14 cellular contexts compared by ENCODE assay signal in the genomic region with DNA sequence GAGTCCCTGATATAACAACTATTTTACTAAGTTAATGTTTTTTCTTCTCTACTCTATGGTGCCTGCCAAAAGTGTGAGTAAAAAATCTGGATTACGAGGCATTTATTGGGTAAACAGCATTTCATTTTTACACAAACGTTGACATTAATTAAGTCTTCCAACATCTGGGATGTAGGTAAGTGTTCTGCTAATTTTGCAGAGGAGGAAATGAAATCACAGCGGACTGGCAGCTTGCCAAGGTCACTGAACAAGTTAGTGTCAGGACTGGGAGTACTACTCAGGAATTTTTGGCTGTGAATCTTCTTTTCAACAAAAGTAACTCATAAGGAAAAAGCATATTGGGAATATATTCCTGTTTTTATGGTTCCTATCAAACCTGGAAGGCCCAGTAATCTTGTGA.
DNase-seq lines count a peak whose midpoint lies in the region; ATAC-seq and TF ChIP-seq lines count a peak whose summit lies in the region.
"Had no signal": no experiment of that assay in that cellular context is flagged by ENCODE, and none has a peak within 500 bp of the region (broad histone marks: within the 10 kb centered on the region; RNA-seq: fewer than 3 reads in every experiment).

No MANE protein-coding gene starts in this region.

- ATAC-seq in heart right ventricle (peak in 7 of 8 donors; percentile 47 to 88 (median 80)), psoas muscle (no peak)
- ATAC-seq: activated CD8-positive, alpha-beta T cell treated with anti-CD3 and anti-CD28 coated beads, Interleukin-2, amount 10 ng/mL, durations not matched to agents 7 days and 5 days; HCT116; stimulated activated naive CD8-positive, alpha-beta T cell treated with anti-CD3 and anti-CD28 coated beads, Interleukin-15, amount 100 ng/mL, for 72 hours had no signal

- H3K27me3 ChIP-seq in heart right ventricle, result no peaks in the 10 kb centered on the region
- no peaks in the 10 kb centered on the region for H3K27me3 ChIP-seq in psoas muscle (ENCODE audit: insufficient read depth in 3 of 3, low read length in 2 of 3)
- H3K27me3 ChIP-seq: BLaER1 treated with 17β-estradiol and CSF1 and Interleukin-3, amounts not matched to agents 10 nM and 100 nM had no signal

- H3K9me3 ChIP-seq in SK-N-MC (ENCODE audit: low read depth, low read length) (no peaks in the 10 kb centered on the region), heart right ventricle (no peaks in the 10 kb centered on the region), psoas muscle (no peaks in the 10 kb centered on the region)
- H3K9me3 ChIP-seq: BLaER1 treated with 17β-estradiol and CSF1 and Interleukin-3, amounts not matched to agents 10 nM and 100 nM had no signal

- H3K9ac ChIP-seq in SK-N-MC (ENCODE audit: insufficient read length), result no peak overlapping the region
- H3K9ac ChIP-seq: BLaER1 treated with 17β-estradiol and CSF1 and Interleukin-3, amounts not matched to agents 10 nM and 100 nM had no signal

- TF ChIP-seq CTCF in heart right ventricle (IDR thresholded peaks at IDR 0.05) (no peak), psoas muscle (IDR thresholded peaks at IDR 0.05) (no peak)

- 34 to 45% methylated on average over 3 of the region's 3 CpGs for WGBS in heart right ventricle, 2 donors
- 21 to 35% (median 30%) methylated on average over 3 of the region's 3 CpGs for WGBS in psoas muscle, 3 donors

- DNase-seq in GM04504 (ENCODE audit: low read depth) (peak; percentile 2), SK-N-MC (ENCODE audit: low read depth, low spot score) (no peak), heart right ventricle (peak; percentile 67 to 77), psoas muscle (peak; percentile 64 to 72), occipital lobe (lab: John Stamatoyannopoulos, UW) (no peak), DMS53 treated with DMSO at 0.1 percent for 48 hours (lab: John Stamatoyannopoulos, UW; ENCODE audit: unreplicated experiment) (no peak), NCI-H2029 treated with DMSO at 0.1 percent for 48 hours (lab: John Stamatoyannopoulos, UW) (no peak), amniotic stem cell (lab: John Stamatoyannopoulos, UW) (no peak)
- DNase-seq: activated CD8-positive, alpha-beta T cell treated with anti-CD3 and anti-CD28 coated beads, Interleukin-2, amount 10 ng/mL, durations not matched to agents 7 days and 5 days; activated naive CD8-positive, alpha-beta T cell treated with anti-CD3 and anti-CD28 coated beads for 36 hours; stimulated activated CD4-positive, alpha-beta T cell treated with anti-CD3 and anti-CD28 coated beads, Interleukin-4, amount 100 ng/mL, for 1 hour; stimulated activated naive CD8-positive, alpha-beta T cell treated with anti-CD3 and anti-CD28 coated beads, Interleukin-15, amount 100 ng/mL, for 72 hours had no signal

- H3K4me3 ChIP-seq in SK-N-MC (no peak overlapping the region), heart right ventricle (no peak overlapping the region), psoas muscle (no peak overlapping the region)
- H3K4me3 ChIP-seq: BLaER1 treated with 17β-estradiol and CSF1 and Interleukin-3, amounts not matched to agents 10 nM and 100 nM had no signal

- peak overlapping the region; percentile 42; the same call in 1 of the 2 replicates for H3K27ac ChIP-seq in SK-N-MC
- no peak overlapping the region for H3K27ac ChIP-seq in heart right ventricle
- no peak overlapping the region for H3K27ac ChIP-seq in psoas muscle
- H3K27ac ChIP-seq: BLaER1 treated with 17β-estradiol and CSF1 and Interleukin-3, amounts not matched to agents 10 nM and 100 nM had no signal

- intact Hi-C loops in heart right ventricle (cut with DNase I) (loop anchor here in 2 of 10 donors (5.0 to 10.0 kb wide), 2 partner anchors 609 to 617 kb away; a partner anchor contains a TSS), psoas muscle (cut with DNase I) (no loop called here)

- H3K36me3 ChIP-seq in SK-N-MC (ENCODE audit: insufficient read depth, low read length), result no peaks in the 10 kb centered on the region
- no peaks in the 10 kb centered on the region for H3K36me3 ChIP-seq in heart right ventricle
- H3K36me3 ChIP-seq in psoas muscle (ENCODE audit: insufficient read depth in 1 of 2, low read depth in 1 of 2), result no peaks in the 10 kb centered on the region
- H3K36me3 ChIP-seq: BLaER1 treated with 17β-estradiol and CSF1 and Interleukin-3, amounts not matched to agents 10 nM and 100 nM had no signal

- H3K4me1 ChIP-seq in heart right ventricle (peaks cover 0 to 27% (median 12%) of the 10 kb centered on the region in 9 donors), psoas muscle (no peaks in the 10 kb centered on the region)
- H3K4me1 ChIP-seq: BLaER1 treated with 17β-estradiol and CSF1 and Interleukin-3, amounts not matched to agents 10 nM and 100 nM had no signal

Comparison
In these comparisons a context has a peak if more than half of its experiments do, and no peak if none do; other contexts are left out.
1. DNase-seq: peak in GM04504 (single experiment), heart right ventricle (2 of 2) and psoas muscle (2 of 2); none in SK-N-MC (single experiment), occipital lobe (single experiment), DMS53 treated with DMSO at 0.1 percent for 48 hours (single experiment), NCI-H2029 treated with DMSO at 0.1 percent for 48 hours (single experiment) and amniotic stem cell (single experiment).
2. ATAC-seq: peak in heart right ventricle (7 of 8); none in psoas muscle (0 of 4).